ENCODE assay signal across 7 cellular contexts in genomic region chr2:204725693-204726092, GRCh38.
"Had no signal": no experiment of that assay in that cellular context is flagged by ENCODE, and none has a peak within 500 bp of the region (broad histone marks: within the 10 kb centered on the region; RNA-seq: fewer than 3 reads in every experiment).

No MANE protein-coding gene starts in this region.

- ATAC-seq: HepG2, K562 had no signal

- H3K27ac Mint-ChIP-seq: IgD-negative memory B cell had no signal

- H3K36me3 Mint-ChIP-seq: IgD-negative memory B cell had no signal

- DNase-seq: IMR-90, KBM-7, KG1 had no signal

- H3K4me1 Mint-ChIP-seq: IgD-negative memory B cell had no signal

- H3K4me3 ChIP-seq: K562 had no signal

- H3K4me3 Mint-ChIP-seq: IgD-negative memory B cell had no signal

- H3K27ac ChIP-seq: HL-60 had no signal

- H3K27me3 Mint-ChIP-seq: IgD-negative memory B cell had no signal
